2 cellular contexts compared by ENCODE assay signal in genomic region chr11:788009-788640, GRCh38.
TF ChIP-seq lines count a peak whose summit lies in the region.

No MANE protein-coding gene starts in this region.

TF ChIP-seq in SK-N-SH, 30 proteins besides CTCF, POLR2A, EP300 and RAD21:
- TF ChIP-seq NFIC (IDR thresholded peaks at IDR 0.05; ENCODE audit: borderline replicate concordance) (no peak), EZH2phosphoT487 (IDR thresholded peaks at IDR 0.05; ENCODE audit: borderline replicate concordance, low read depth) (no peak), RCOR1 (IDR thresholded peaks at IDR 0.05; ENCODE audit: low read length) (no peak), TCF12 (IDR thresholded peaks at IDR 0.05) (no peak), TEAD4 (IDR thresholded peaks at IDR 0.05; ENCODE audit: borderline replicate concordance, insufficient read depth) (no peak), CHD2 (IDR thresholded peaks at IDR 0.05; ENCODE audit: low read length, partially characterized antibody) (no peak), POLR2AphosphoS5 (IDR thresholded peaks at IDR 0.05; ENCODE audit: low read depth, low read length) (no peak), RXRA (IDR thresholded peaks at IDR 0.05; ENCODE audit: borderline replicate concordance, low read depth) (no peak), RFX5 (IDR thresholded peaks at IDR 0.05; ENCODE audit: low read length) (no peak), GATA2 (CRISPR knock-in tag; IDR thresholded peaks at IDR 0.05) (no peak), FOXJ3 (CRISPR knock-in tag; IDR thresholded peaks at IDR 0.05) (no peak), NRF1 (IDR thresholded peaks at IDR 0.05; ENCODE audit: low read depth, low read length) (no peak), USF1 (IDR thresholded peaks at IDR 0.05; ENCODE audit: borderline replicate concordance, low read depth) (no peak), TAF1 (IDR thresholded peaks at IDR 0.05; ENCODE audit: borderline replicate concordance, low read depth, low read length) (no peak)
- TF ChIP-seq, protein P1, sequence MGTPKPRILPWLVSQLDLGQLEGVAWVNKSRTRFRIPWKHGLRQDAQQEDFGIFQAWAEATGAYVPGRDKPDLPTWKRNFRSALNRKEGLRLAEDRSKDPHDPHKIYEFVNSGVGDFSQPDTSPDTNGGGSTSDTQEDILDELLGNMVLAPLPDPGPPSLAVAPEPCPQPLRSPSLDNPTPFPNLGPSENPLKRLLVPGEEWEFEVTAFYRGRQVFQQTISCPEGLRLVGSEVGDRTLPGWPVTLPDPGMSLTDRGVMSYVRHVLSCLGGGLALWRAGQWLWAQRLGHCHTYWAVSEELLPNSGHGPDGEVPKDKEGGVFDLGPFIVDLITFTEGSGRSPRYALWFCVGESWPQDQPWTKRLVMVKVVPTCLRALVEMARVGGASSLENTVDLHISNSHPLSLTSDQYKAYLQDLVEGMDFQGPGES (IDR thresholded peaks at IDR 0.05; ENCODE audit: low read depth, low read length) = no peak

TF ChIP-seq in SK-N-SH treated with all-trans-retinoic acid at 6 μM for 48 hours, 23 proteins besides CTCF, POLR2A, EP300 and RAD21:
- TF ChIP-seq ZFP30 (CRISPR knock-in tag; IDR thresholded peaks at IDR 0.05) (no peak), ZNF70 (CRISPR knock-in tag; IDR thresholded peaks at IDR 0.05) (no peak), RARB (CRISPR knock-in tag; IDR thresholded peaks at IDR 0.05) (no peak), GLIS3 (CRISPR knock-in tag; IDR thresholded peaks at IDR 0.05) (no peak), OSR1 (CRISPR knock-in tag; IDR thresholded peaks at IDR 0.05) (no peak), SNAI2 (CRISPR knock-in tag; IDR thresholded peaks at IDR 0.05) (no peak), CSDC2 (CRISPR knock-in tag; IDR thresholded peaks at IDR 0.05) (no peak), PPARA (CRISPR knock-in tag; IDR thresholded peaks at IDR 0.05; ENCODE audit: borderline replicate concordance) (no peak), ZC3H10 (CRISPR knock-in tag; IDR thresholded peaks at IDR 0.05) (no peak), ZNF8 (CRISPR knock-in tag; IDR thresholded peaks at IDR 0.05) (no peak), PATZ1 (CRISPR knock-in tag; IDR thresholded peaks at IDR 0.05; ENCODE audit: borderline replicate concordance) (no peak), TCF4 (CRISPR knock-in tag; IDR thresholded peaks at IDR 0.05; ENCODE audit: borderline replicate concordance) (no peak), ESRRG (CRISPR knock-in tag; IDR thresholded peaks at IDR 0.05) (no peak), TOX (CRISPR knock-in tag; IDR thresholded peaks at IDR 0.05; ENCODE audit: borderline replicate concordance) (no peak), ZFP3 (CRISPR knock-in tag; IDR thresholded peaks at IDR 0.05) (no peak), ISL1 (CRISPR knock-in tag; IDR thresholded peaks at IDR 0.05) (no peak)
- TF ChIP-seq, protein P2, sequence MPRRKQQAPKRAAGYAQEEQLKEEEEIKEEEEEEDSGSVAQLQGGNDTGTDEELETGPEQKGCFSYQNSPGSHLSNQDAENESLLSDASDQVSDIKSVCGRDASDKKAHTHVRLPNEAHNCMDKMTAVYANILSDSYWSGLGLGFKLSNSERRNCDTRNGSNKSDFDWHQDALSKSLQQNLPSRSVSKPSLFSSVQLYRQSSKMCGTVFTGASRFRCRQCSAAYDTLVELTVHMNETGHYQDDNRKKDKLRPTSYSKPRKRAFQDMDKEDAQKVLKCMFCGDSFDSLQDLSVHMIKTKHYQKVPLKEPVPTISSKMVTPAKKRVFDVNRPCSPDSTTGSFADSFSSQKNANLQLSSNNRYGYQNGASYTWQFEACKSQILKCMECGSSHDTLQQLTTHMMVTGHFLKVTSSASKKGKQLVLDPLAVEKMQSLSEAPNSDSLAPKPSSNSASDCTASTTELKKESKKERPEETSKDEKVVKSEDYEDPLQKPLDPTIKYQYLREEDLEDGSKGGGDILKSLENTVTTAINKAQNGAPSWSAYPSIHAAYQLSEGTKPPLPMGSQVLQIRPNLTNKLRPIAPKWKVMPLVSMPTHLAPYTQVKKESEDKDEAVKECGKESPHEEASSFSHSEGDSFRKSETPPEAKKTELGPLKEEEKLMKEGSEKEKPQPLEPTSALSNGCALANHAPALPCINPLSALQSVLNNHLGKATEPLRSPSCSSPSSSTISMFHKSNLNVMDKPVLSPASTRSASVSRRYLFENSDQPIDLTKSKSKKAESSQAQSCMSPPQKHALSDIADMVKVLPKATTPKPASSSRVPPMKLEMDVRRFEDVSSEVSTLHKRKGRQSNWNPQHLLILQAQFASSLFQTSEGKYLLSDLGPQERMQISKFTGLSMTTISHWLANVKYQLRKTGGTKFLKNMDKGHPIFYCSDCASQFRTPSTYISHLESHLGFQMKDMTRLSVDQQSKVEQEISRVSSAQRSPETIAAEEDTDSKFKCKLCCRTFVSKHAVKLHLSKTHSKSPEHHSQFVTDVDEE (CRISPR knock-in tag; IDR thresholded peaks at IDR 0.05) = no peak
- TF ChIP-seq, protein P3, sequence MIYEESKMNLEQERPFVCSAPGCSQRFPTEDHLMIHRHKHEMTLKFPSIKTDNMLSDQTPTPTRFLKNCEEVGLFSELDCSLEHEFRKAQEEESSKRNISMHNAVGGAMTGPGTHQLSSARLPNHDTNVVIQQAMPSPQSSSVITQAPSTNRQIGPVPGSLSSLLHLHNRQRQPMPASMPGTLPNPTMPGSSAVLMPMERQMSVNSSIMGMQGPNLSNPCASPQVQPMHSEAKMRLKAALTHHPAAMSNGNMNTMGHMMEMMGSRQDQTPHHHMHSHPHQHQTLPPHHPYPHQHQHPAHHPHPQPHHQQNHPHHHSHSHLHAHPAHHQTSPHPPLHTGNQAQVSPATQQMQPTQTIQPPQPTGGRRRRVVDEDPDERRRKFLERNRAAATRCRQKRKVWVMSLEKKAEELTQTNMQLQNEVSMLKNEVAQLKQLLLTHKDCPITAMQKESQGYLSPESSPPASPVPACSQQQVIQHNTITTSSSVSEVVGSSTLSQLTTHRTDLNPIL (CRISPR knock-in tag; IDR thresholded peaks at IDR 0.05; ENCODE audit: low read depth) = no peak
- TF ChIP-seq, protein P4, sequence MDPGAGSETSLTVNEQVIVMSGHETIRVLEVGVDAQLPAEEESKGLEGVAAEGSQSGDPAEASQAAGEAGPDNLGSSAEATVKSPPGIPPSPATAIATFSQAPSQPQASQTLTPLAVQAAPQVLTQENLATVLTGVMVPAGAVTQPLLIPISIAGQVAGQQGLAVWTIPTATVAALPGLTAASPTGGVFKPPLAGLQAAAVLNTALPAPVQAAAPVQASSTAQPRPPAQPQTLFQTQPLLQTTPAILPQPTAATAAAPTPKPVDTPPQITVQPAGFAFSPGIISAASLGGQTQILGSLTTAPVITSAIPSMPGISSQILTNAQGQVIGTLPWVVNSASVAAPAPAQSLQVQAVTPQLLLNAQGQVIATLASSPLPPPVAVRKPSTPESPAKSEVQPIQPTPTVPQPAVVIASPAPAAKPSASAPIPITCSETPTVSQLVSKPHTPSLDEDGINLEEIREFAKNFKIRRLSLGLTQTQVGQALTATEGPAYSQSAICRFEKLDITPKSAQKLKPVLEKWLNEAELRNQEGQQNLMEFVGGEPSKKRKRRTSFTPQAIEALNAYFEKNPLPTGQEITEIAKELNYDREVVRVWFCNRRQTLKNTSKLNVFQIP (CRISPR knock-in tag; IDR thresholded peaks at IDR 0.05; ENCODE audit: borderline replicate concordance, low read depth) = no peak
- TF ChIP-seq, protein P5, sequence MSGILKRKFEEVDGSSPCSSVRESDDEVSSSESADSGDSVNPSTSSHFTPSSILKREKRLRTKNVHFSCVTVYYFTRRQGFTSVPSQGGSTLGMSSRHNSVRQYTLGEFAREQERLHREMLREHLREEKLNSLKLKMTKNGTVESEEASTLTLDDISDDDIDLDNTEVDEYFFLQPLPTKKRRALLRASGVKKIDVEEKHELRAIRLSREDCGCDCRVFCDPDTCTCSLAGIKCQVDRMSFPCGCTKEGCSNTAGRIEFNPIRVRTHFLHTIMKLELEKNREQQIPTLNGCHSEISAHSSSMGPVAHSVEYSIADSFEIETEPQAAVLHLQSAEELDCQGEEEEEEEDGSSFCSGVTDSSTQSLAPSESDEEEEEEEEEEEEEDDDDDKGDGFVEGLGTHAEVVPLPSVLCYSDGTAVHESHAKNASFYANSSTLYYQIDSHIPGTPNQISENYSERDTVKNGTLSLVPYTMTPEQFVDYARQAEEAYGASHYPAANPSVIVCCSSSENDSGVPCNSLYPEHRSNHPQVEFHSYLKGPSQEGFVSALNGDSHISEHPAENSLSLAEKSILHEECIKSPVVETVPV (CRISPR knock-in tag; IDR thresholded peaks at IDR 0.05) = no peak
